Comparison of ENCODE assay signal across 10 cellular contexts in the genomic region with DNA sequence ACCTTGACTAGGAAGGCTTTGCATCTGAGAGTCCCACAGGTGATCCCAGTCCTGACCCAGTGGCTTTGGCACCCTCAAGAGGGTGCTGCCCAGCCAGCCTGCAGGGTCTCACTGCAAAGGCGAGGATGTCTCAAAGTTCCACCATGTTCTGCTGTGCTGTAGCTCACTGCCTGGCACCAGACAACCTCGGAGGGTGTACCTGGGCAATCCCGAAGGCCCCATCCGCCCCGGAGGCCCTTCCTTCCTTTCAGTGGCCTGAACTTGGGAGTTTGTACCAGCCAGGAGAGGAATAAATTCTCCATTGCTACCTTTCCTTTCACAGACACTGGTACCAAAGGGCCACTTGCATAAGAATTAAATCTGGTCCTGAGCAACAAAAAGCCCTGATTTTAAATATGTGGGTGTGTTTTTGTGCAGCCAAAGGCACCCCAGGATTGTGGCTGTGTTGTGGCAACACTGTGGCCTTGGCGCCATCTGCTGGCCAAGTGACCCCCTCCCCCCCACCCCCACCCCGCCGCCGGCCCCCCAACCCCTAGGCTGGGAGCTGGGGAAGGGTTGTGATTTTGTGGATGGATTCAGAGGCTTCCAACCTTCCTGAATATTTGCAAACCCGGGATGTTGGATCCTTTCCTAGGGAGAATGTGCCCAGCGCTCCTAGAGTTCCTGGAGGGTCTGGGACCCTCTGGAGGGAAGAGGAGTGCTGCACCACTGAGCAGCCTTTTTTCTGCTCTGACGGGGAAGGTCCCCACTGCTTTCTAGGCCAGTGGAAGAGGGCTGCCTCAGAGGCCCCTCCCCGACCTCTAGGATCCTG. TPM values are rescaled to one million over a fixed set of nuclear protein-coding genes. Genes with fewer than 3 reads are reported as not detected.
DNase-seq lines count a peak whose midpoint lies in the region; ATAC-seq and TF ChIP-seq lines count a peak whose summit lies in the region.
"Had no signal": no experiment of that assay in that cellular context is flagged by ENCODE, and none has a peak within 500 bp of the region (broad histone marks: within the 10 kb centered on the region; RNA-seq: fewer than 3 reads in every experiment).

No MANE protein-coding gene starts in this region.

- no peak for TF ChIP-seq POLR2A in right lobe of liver (IDR thresholded peaks at IDR 0.05)

- CTCF ChIA-PET in Caco-2 (lab: Charles Lee) = interaction anchor here (0.6 to 1.0 kb wide), 5 partner anchors 14 to 428 kb away, joined by 3 to 5 read pairs (median 3); no protein-coding TSS in a partner anchor

- ATAC-seq in right lobe of liver = peak; percentile 44 to 57 (median 48)
- no peak for ATAC-seq in HG03280 (IDR thresholded peaks at IDR 0.05; ENCODE audit: unreplicated experiment)
- ATAC-seq in HG03378 (IDR thresholded peaks at IDR 0.05; ENCODE audit: unreplicated experiment) = no peak

- H3K4me3 ChIP-seq in Caco-2 (ENCODE audit: low read depth, low read length) (no peak overlapping the region), Loucy (ENCODE audit: low read length, poor library complexity, severe bottlenecking) (no peak overlapping the region), right lobe of liver (no peak overlapping the region)
- H3K4me3 ChIP-seq: adrenal gland, skin epidermis had no signal

- no peak overlapping the region for H3K4me2 ChIP-seq in Loucy (ENCODE audit: low read depth, low read length, poor library complexity, severe bottlenecking)

- TF ChIP-seq CTCF in Caco-2 (IDR thresholded peaks at IDR 0.05; ENCODE audit: insufficient read depth in 1 of 2, low read depth in 1 of 2, low read length in 1 of 2, severe bottlenecking in 1 of 2, unreplicated experiment in 1 of 2) (peak; percentile 31 to 51), Loucy (conservative IDR thresholded peaks at IDR 0.05; ENCODE audit: low read length) (peak; percentile 16; the same call in 1 of the 2 replicates), right lobe of liver (IDR thresholded peaks at IDR 0.05) (peak in 3 of 4 donors; percentile 49 to 55 (median 53))

- POLR2A ChIA-PET in Caco-2 (lab: Charles Lee) = interaction anchor here (0.5 kb wide), 1 partner anchor 10 kb away, joined by 3 read pairs; a partner anchor contains a TSS

- H3K9me3 ChIP-seq in Caco-2 (no peaks in the 10 kb centered on the region), Loucy (ENCODE audit: insufficient read depth, low read depth, low read length) (no peaks in the 10 kb centered on the region), right lobe of liver (no peaks in the 10 kb centered on the region)
- H3K9me3 ChIP-seq: adrenal gland had no signal

- H3K27ac ChIP-seq in right lobe of liver = no peak overlapping the region
- H3K27ac ChIP-seq: adrenal gland, skin epidermis had no signal

- no peak overlapping the region for H3K4me3 Mint-ChIP-seq in Caco-2 (ENCODE audit: unreplicated experiment)
- no peak overlapping the region for H3K4me3 Mint-ChIP-seq in activated naive CD8-positive, alpha-beta T cell treated with anti-CD3 and anti-CD28 coated beads for 36 hours

- BruUV-seq in Caco-2 (replicated peaks; lab: Mats Ljungman, UMichigan) = no TSS peak

- H3K9me3 Mint-ChIP-seq in Caco-2 (ENCODE audit: unreplicated experiment) = no peaks in the 10 kb centered on the region
- no peaks in the 10 kb centered on the region for H3K9me3 Mint-ChIP-seq in activated naive CD8-positive, alpha-beta T cell treated with anti-CD3 and anti-CD28 coated beads for 36 hours

- H3K36me3 Mint-ChIP-seq in Caco-2 (ENCODE audit: insufficient read depth, unreplicated experiment) = no peaks in the 10 kb centered on the region
- H3K36me3 Mint-ChIP-seq in activated naive CD8-positive, alpha-beta T cell treated with anti-CD3 and anti-CD28 coated beads for 36 hours = no peaks in the 10 kb centered on the region

- no peak overlapping the region for H3K27ac Mint-ChIP-seq in Caco-2 (ENCODE audit: unreplicated experiment)
- no peak overlapping the region for H3K27ac Mint-ChIP-seq in activated naive CD8-positive, alpha-beta T cell treated with anti-CD3 and anti-CD28 coated beads for 36 hours

- H3K27me3 Mint-ChIP-seq in Caco-2 (ENCODE audit: insufficient read depth, unreplicated experiment) = no peaks in the 10 kb centered on the region
- peaks cover 3% of the 10 kb centered on the region for H3K27me3 Mint-ChIP-seq in activated naive CD8-positive, alpha-beta T cell treated with anti-CD3 and anti-CD28 coated beads for 36 hours

- intact Hi-C loops in Caco-2 (cut with micrococcal nuclease; ENCODE audit: unreplicated experiment) (loop anchor here (2.0 kb wide), 1 partner anchor 120 kb away; no protein-coding TSS in a partner anchor), right lobe of liver (cut with DNase I) (no loop called here)

- no peaks in the 10 kb centered on the region for H3K4me1 ChIP-seq in Caco-2
- H3K4me1 ChIP-seq in Loucy (ENCODE audit: insufficient read depth, low read length, poor library complexity, severe bottlenecking) = no peaks in the 10 kb centered on the region
- H3K4me1 ChIP-seq in right lobe of liver = no peaks in the 10 kb centered on the region

- WGBS in right lobe of liver (ENCODE audit: insufficient coverage, low coverage, low lambda C conversion rate, missing lambda C conversion rate) = 2% methylated on average over 6 of the region's 13 CpGs

- H3K9me2 ChIP-seq in Loucy (replicated peaks; ENCODE audit: low read depth, low read length) = no peaks in the 10 kb centered on the region

- H3K27me3 ChIP-seq in Caco-2 (replicated peaks; ENCODE audit: control insufficient read depth, insufficient read depth, low read length) (no peaks in the 10 kb centered on the region), Loucy (ENCODE audit: insufficient read depth, low read length, poor library complexity, severe bottlenecking) (no peaks in the 10 kb centered on the region), right lobe of liver (no peaks in the 10 kb centered on the region)
- H3K27me3 ChIP-seq: adrenal gland had no signal

- H3F3A ChIP-seq in Loucy (ENCODE audit: low read depth) = no peaks in the 10 kb centered on the region

- H2AFZ ChIP-seq in Loucy (ENCODE audit: low read length) = no peak overlapping the region

- H3K9ac ChIP-seq in Loucy (ENCODE audit: low read depth, low read length, poor library complexity, severe bottlenecking) = no peak overlapping the region

- DNase-seq in Caco-2 (no peak), right lobe of liver (peak in 1 of 3 donors; percentile 43), NCI-H2107 (lab: John Stamatoyannopoulos, UW) (no peak), COLO668 (lab: John Stamatoyannopoulos, UW; ENCODE audit: unreplicated experiment) (no peak)
- DNase-seq in activated naive CD8-positive, alpha-beta T cell treated with anti-CD3 and anti-CD28 coated beads for 36 hours = peak; percentile 32

- H3K36me3 ChIP-seq in Caco-2 (ENCODE audit: control insufficient read depth, insufficient read depth, low read length) = no peaks in the 10 kb centered on the region
- no peaks in the 10 kb centered on the region for H3K36me3 ChIP-seq in Loucy (ENCODE audit: insufficient read depth, low read length)
- no peaks in the 10 kb centered on the region for H3K36me3 ChIP-seq in right lobe of liver
- H3K36me3 ChIP-seq: adrenal gland had no signal

- H4K20me1 ChIP-seq in Loucy (ENCODE audit: insufficient read depth, low read length, poor library complexity, severe bottlenecking) = no peaks in the 10 kb centered on the region

- H3K79me2 ChIP-seq in Loucy (ENCODE audit: insufficient read depth, low read length) = no peaks in the 10 kb centered on the region

- peaks cover 15% of the 10 kb centered on the region for H3K4me1 Mint-ChIP-seq in Caco-2 (ENCODE audit: low read depth, unreplicated experiment)
- H3K4me1 Mint-ChIP-seq in activated naive CD8-positive, alpha-beta T cell treated with anti-CD3 and anti-CD28 coated beads for 36 hours = no peaks in the 10 kb centered on the region

RNA-seq across cellular contexts. Expression of a gene that starts 9.7 kb away (rescaled TPM):
- 46.8 and 49.6 TPM in 2 replicates for total RNA-seq in Caco-2 (2022)
- 10 to 100 TPM; 25.9 to 30.3 TPM for total RNA-seq in activated naive CD8-positive, alpha-beta T cell treated with anti-CD3 and anti-CD28 coated beads for 36 hours
- 10 to 100 TPM; 14.9 to 25.8 (median 16.9) TPM for total RNA-seq in right lobe of liver

Comparison
In these comparisons a context has a peak if more than half of its experiments do, and no peak if none do; other contexts are left out.
1. ATAC-seq: peak in right lobe of liver (4 of 4); none in HG03280 (single experiment) and HG03378 (single experiment).
2. Peak in every context shown above with its lines, with median percentiles within 50 percentile points of each other: CTCF ChIP-seq.